23 cellular contexts compared by ENCODE assay signal in the genomic region with DNA sequence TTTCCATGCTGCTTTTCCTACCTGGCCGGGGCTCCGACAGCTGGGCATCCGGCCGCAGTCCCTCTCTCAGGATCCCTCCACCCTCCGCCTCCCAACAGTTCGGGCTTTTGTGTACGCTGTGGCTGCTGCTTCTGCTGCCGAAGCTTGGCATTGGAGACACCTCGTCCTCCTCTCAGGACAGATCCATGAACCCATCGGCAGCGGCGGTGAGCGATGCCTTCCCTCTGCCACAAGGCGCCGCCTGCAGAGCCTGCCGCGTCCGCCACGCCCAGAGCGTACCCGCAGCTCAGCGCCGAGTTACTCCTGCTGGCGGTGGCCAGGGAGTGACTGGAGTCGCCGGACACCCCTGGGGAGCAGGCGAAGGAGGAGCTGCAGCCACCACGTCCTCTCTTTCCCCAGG.
DNase-seq lines count a peak whose midpoint lies in the region; TF ChIP-seq lines count a peak whose summit lies in the region.
"Had no signal": no experiment of that assay in that cellular context is flagged by ENCODE, and none has a peak within 500 bp of the region (broad histone marks: within the 10 kb centered on the region; RNA-seq: fewer than 3 reads in every experiment).

No MANE protein-coding gene starts in this region.

- H3K27me3 ChIP-seq in SK-N-SH (ENCODE audit: insufficient read depth): no peaks in the 10 kb centered on the region
- H3K27me3 ChIP-seq in SJCRH30: no peaks in the 10 kb centered on the region
- H3K27me3 ChIP-seq in stomach: no peaks in the 10 kb centered on the region
- H3K27me3 ChIP-seq: cardiac muscle cell, hepatocyte, Peyer's patch had no signal

- peak; percentile 73 for DNase-seq in DMS114 treated with DMSO at 0.1 percent for 48 hours (lab: John Stamatoyannopoulos, UW; ENCODE audit: unreplicated experiment)
- DNase-seq in NCI-H1105 (lab: John Stamatoyannopoulos, UW): peak; percentile 61
- peak; percentile 68 for DNase-seq in NCI-H510A treated with DMSO at 0.1 percent for 48 hours (lab: John Stamatoyannopoulos, UW)
- DNase-seq in SK-N-SH: peak; percentile 87
- DNase-seq in SJCRH30: no peak
- no peak for DNase-seq in stimulated activated CD4-positive, alpha-beta T cell treated with anti-CD3 and anti-CD28 coated beads, Interleukin-2, amount 100 ng/mL, for 24 hours
- no peak for DNase-seq in stomach
- no peak for DNase-seq in GM19238 (ENCODE audit: insufficient read length, low spot score)
- DNase-seq: activated CD4-positive, alpha-beta T cell treated with anti-CD3 and anti-CD28 coated beads for 1 hour; activated naive CD4-positive, alpha-beta T cell treated with anti-CD3 and anti-CD28 coated beads for 36 hours; activated T-cell treated with anti-CD3 and anti-CD28 coated beads, Interleukin-2, amount 50 U/mL, for 48 hours; amygdala; DMS79; foreskin fibroblast; islet precursor cell; NCI-H187 treated with DMSO at 0.1 percent for 48 hours; Peyer's patch; stimulated activated CD4-positive, alpha-beta T cell treated with anti-CD3 and anti-CD28 coated beads, Interleukin-4, amount 100 ng/mL, for 24 hours had no signal

- H3K9ac ChIP-seq in SK-N-SH: no peak overlapping the region

- no peaks in the 10 kb centered on the region for H3K79me2 ChIP-seq in SK-N-SH (ENCODE audit: insufficient read depth)
- H3K79me2 ChIP-seq: hepatocyte had no signal

- 3% methylated on average over 23 of the region's 28 CpGs for WGBS in SK-N-SH (ENCODE audit: low lambda C conversion rate)
- 49 to 72% (median 64%) methylated on average over 27 to 28 of the region's 28 CpGs for WGBS in stomach, 5 donors

- POLR2A ChIA-PET in SK-N-SH (lab: Yijun Ruan, JAX): interaction anchor here (1.0 to 1.2 kb wide), 3 partner anchors 14 to 61 kb away, joined by 3 to 5 read pairs (median 4); no protein-coding TSS in a partner anchor

- H3K27ac ChIP-seq in SK-N-SH (ENCODE audit: low read depth in 2 of 2, low read length in 1 of 2) (no peak overlapping the region; a peak in 1 of 4 replicates), SJCRH30 (no peak overlapping the region), stomach (no peak overlapping the region)
- H3K27ac ChIP-seq: cardiac muscle cell, epithelial cell of prostate, hepatocyte, Peyer's patch had no signal

- peak overlapping the region; percentile 84 for H3K4me2 ChIP-seq in SK-N-SH
- H3K4me2 ChIP-seq: hepatocyte, smooth muscle cell had no signal

- TF ChIP-seq CTCF in SK-N-SH (IDR thresholded peaks at IDR 0.05): peak; percentile 67
- no peak for TF ChIP-seq CTCF in stomach (IDR thresholded peaks at IDR 0.05)

- TF ChIP-seq POLR2A in stomach (IDR thresholded peaks at IDR 0.05): no peak

- H3K4me3 ChIP-seq in SK-N-SH (ENCODE audit: low read depth in 2 of 2, low read length in 1 of 2) (peak overlapping the region; percentile 38 to 62), SJCRH30 (no peak overlapping the region), stomach (no peak overlapping the region)
- H3K4me3 ChIP-seq: cardiac muscle cell, HAP-1, hepatocyte, Peyer's patch, smooth muscle cell had no signal

- H3K9me3 ChIP-seq in SK-N-SH (no peaks in the 10 kb centered on the region), SJCRH30 (replicated peaks) (no peaks in the 10 kb centered on the region), stomach (peaks cover 0 to 19% (median 11%) of the 10 kb centered on the region in 4 donors)
- H3K9me3 ChIP-seq: HAP-1, Peyer's patch had no signal

- peak; percentile 56 for TF ChIP-seq RAD21 in SK-N-SH (IDR thresholded peaks at IDR 0.05; ENCODE audit: low read length)

- H2AFZ ChIP-seq in SK-N-SH (ENCODE audit: low read depth): peak overlapping the region; percentile 82
- H2AFZ ChIP-seq: hepatocyte had no signal

- no peaks in the 10 kb centered on the region for H4K20me1 ChIP-seq in SK-N-SH (ENCODE audit: insufficient read depth)

- no peaks in the 10 kb centered on the region for H3K9me2 ChIP-seq in SK-N-SH

- intact Hi-C loops in stomach (cut with DNase I; ENCODE audit: low total_unique reads): no loop called here

- H3K4me1 ChIP-seq in SK-N-SH (ENCODE audit: control insufficient read depth in 1 of 2, insufficient read depth in 2 of 2, low read depth in 1 of 2, low read length in 1 of 2) (peaks cover 0 to 4% of the 10 kb centered on the region in 2 experiments; a peak in 2 of 4 replicates), SJCRH30 (no peaks in the 10 kb centered on the region), stomach (no peaks in the 10 kb centered on the region)
- H3K4me1 ChIP-seq: HAP-1, Peyer's patch had no signal

- no peak for TF ChIP-seq EP300 in SK-N-SH (IDR thresholded peaks at IDR 0.05; ENCODE audit: borderline replicate concordance in 1 of 2, low read depth in 1 of 2, low read length in 1 of 2)
- TF ChIP-seq EP300 in stomach (IDR thresholded peaks at IDR 0.05): no peak

- H3K36me3 ChIP-seq in SK-N-SH (replicated peaks in 1 of 2; ENCODE audit: control insufficient read depth in 1 of 2, insufficient read depth in 2 of 2, low read length in 1 of 2) (no peaks in the 10 kb centered on the region), SJCRH30 (no peaks in the 10 kb centered on the region), stomach (no peaks in the 10 kb centered on the region)
- H3K36me3 ChIP-seq: cardiac muscle cell, HAP-1, Peyer's patch had no signal

- no peaks in the 10 kb centered on the region for H3F3A ChIP-seq in SK-N-SH (replicated peaks; ENCODE audit: insufficient read depth)

- CTCF ChIA-PET in SK-N-SH (lab: Yijun Ruan, JAX): interaction anchor here (0.6 to 4.1 kb wide), 14 partner anchors 9 to 259 kb away, joined by 3 to 45 read pairs (median 4); no protein-coding TSS in a partner anchor

TF ChIP-seq in SK-N-SH, 30 proteins besides CTCF, POLR2A, EP300 and RAD21:
- TF ChIP-seq, protein P1, sequence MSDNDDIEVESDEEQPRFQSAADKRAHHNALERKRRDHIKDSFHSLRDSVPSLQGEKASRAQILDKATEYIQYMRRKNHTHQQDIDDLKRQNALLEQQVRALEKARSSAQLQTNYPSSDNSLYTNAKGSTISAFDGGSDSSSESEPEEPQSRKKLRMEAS (IDR thresholded peaks at IDR 0.05; ENCODE audit: low read depth): peak; percentile 18; the same call in 1 of the 2 replicates
- TF ChIP-seq YY1 (IDR thresholded peaks at IDR 0.05; ENCODE audit: low read depth) (no peak), SMC3 (IDR thresholded peaks at IDR 0.05; ENCODE audit: low read depth, low read length) (peak; percentile 68)

Comparison
In these comparisons a context has a peak if more than half of its experiments do, and no peak if none do; other contexts are left out.
1. DNase-seq: peak in DMS114 treated with DMSO at 0.1 percent for 48 hours (single experiment), NCI-H1105 (single experiment), NCI-H510A treated with DMSO at 0.1 percent for 48 hours (single experiment) and SK-N-SH (single experiment); none in SJCRH30 (0 of 2), stimulated activated CD4-positive, alpha-beta T cell treated with anti-CD3 and anti-CD28 coated beads, Interleukin-2, amount 100 ng/mL, for 24 hours (0 of 2), stomach (single experiment) and GM19238 (single experiment).
2. H3K4me3 ChIP-seq: peak in SK-N-SH (2 of 2); none in SJCRH30 (single experiment) and stomach (0 of 4).